10 cellular contexts compared by ENCODE assay signal in genomic region chrX:66016905-66017658, GRCh38. TPM values are rescaled to one million over a fixed set of nuclear protein-coding genes. Genes with fewer than 3 reads are reported as not detected.
A peak's percentile ranks its signal among the peaks of the same experiment; 100 is the strongest.
DNase-seq lines count a peak whose midpoint lies in the region; ATAC-seq lines count a peak whose summit lies in the region.
"Had no signal": no experiment of that assay in that cellular context is flagged by ENCODE, and none has a peak within 500 bp of the region (broad histone marks: within the 10 kb centered on the region; RNA-seq: fewer than 3 reads in every experiment).

No MANE protein-coding gene starts in this region.

- H3K27ac ChIP-seq in temporal lobe (ENCODE audit: low read depth, low read length) = peak overlapping the region; percentile 21
- H3K27ac ChIP-seq: ascending aorta had no signal

- no peaks in the 10 kb centered on the region for H3K27me3 Mint-ChIP-seq in activated naive CD8-positive, alpha-beta T cell treated with anti-CD3 and anti-CD28 coated beads, Interleukin-2, amount 50 U/mL, for 24 hours

- ATAC-seq in activated naive CD4-positive, alpha-beta T cell treated with anti-CD3 and anti-CD28 coated beads, Interleukin-2, amount 50 U/mL, for 72 hours = peak; percentile 33 to 79
- ATAC-seq in HG03103 (IDR thresholded peaks at IDR 0.05; ENCODE audit: low read depth, unreplicated experiment) = peak; percentile 26
- ATAC-seq in activated naive CD8-positive, alpha-beta T cell treated with anti-CD3 and anti-CD28 coated beads, Interleukin-2, amount 50 U/mL, for 24 hours = peak; percentile 16

- peak overlapping the region; percentile 6 for H3K4me3 Mint-ChIP-seq in activated naive CD8-positive, alpha-beta T cell treated with anti-CD3 and anti-CD28 coated beads, Interleukin-2, amount 50 U/mL, for 24 hours

- H3K9me3 Mint-ChIP-seq in activated naive CD4-positive, alpha-beta T cell treated with anti-CD3 and anti-CD28 coated beads, Interleukin-2, amount 50 U/mL, for 72 hours = peaks cover 0 to 4% of the 10 kb centered on the region in 2 donors
- no peaks in the 10 kb centered on the region for H3K9me3 Mint-ChIP-seq in activated naive CD8-positive, alpha-beta T cell treated with anti-CD3 and anti-CD28 coated beads, Interleukin-2, amount 50 U/mL, for 24 hours

- DNase-seq in activated naive CD4-positive, alpha-beta T cell treated with anti-CD3 and anti-CD28 coated beads, Interleukin-2, amount 50 U/mL, for 72 hours (ENCODE audit: low spot score in 2 of 2) = no peak
- DNase-seq in activated naive CD4-positive, alpha-beta T cell (lab: John Stamatoyannopoulos, UW) = no peak
- no peak for DNase-seq in activated naive CD8-positive, alpha-beta T cell treated with anti-CD3 and anti-CD28 coated beads, Interleukin-2, amount 50 U/mL, for 24 hours
- DNase-seq in dedifferentiated amniotic fluid mesenchymal stem cell (ENCODE audit: extremely low spot score) (no peak), HuH-7.5 (ENCODE audit: low spot score) (no peak), KG1 (lab: John Stamatoyannopoulos, UW) (no peak)
- DNase-seq: foreskin melanocyte had no signal

- peak overlapping the region; percentile 3 to 60 for H3K27ac Mint-ChIP-seq in activated naive CD4-positive, alpha-beta T cell treated with anti-CD3 and anti-CD28 coated beads, Interleukin-2, amount 50 U/mL, for 72 hours
- peak overlapping the region; percentile 32 for H3K27ac Mint-ChIP-seq in activated naive CD8-positive, alpha-beta T cell treated with anti-CD3 and anti-CD28 coated beads, Interleukin-2, amount 50 U/mL, for 24 hours

- H3K4me1 Mint-ChIP-seq in activated naive CD8-positive, alpha-beta T cell treated with anti-CD3 and anti-CD28 coated beads, Interleukin-2, amount 50 U/mL, for 24 hours = peaks cover 90% of the 10 kb centered on the region

- peaks cover 4 to 5% of the 10 kb centered on the region in 2 donors for H3K36me3 Mint-ChIP-seq in activated naive CD4-positive, alpha-beta T cell treated with anti-CD3 and anti-CD28 coated beads, Interleukin-2, amount 50 U/mL, for 72 hours
- peaks cover 2% of the 10 kb centered on the region for H3K36me3 Mint-ChIP-seq in activated naive CD8-positive, alpha-beta T cell treated with anti-CD3 and anti-CD28 coated beads, Interleukin-2, amount 50 U/mL, for 24 hours (ENCODE audit: low read depth)

RNA-seq across cellular contexts. Expression of gene VSIG4, which starts 22.8 kb away (rescaled TPM):
- under 1 TPM in 1 of 2 donors, not detected in 1; 0.57 TPM for total RNA-seq in activated naive CD4-positive, alpha-beta T cell treated with anti-CD3 and anti-CD28 coated beads, Interleukin-2, amount 50 U/mL, for 72 hours
- total RNA-seq in temporal lobe = 5.9 TPM
